ENCODE assay signal across 9 cellular contexts in the genomic region with DNA sequence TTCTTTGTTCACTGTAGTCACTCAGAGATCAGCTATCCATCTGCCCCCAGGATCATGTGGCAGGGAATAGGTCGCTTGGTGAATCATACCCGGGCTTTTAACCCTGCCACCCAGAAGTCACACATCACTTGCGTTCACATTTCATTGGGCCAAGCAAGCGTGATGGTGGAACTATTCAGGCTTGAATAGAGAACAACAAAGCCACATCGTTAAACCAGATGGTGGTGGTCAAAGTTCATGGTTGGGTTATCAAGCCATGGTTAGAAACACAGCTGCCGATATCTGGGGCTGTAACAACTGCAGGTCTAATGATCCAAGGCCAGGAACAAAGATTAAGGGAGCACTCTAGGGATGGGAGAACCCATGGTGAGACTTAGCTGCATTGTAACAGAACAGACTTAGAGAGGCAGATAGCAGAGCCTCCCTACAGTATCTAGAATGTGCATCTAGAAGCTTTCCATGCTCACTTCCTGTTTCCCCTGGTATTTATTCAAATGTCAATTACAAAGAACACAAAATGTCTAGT. TPM values are rescaled to one million over a fixed set of nuclear protein-coding genes. Genes with fewer than 3 reads are reported as not detected.
A peak's percentile ranks its signal among the peaks of the same experiment; 100 is the strongest.
DNase-seq lines count a peak whose midpoint lies in the region; ATAC-seq and TF ChIP-seq lines count a peak whose summit lies in the region.
"Had no signal": no experiment of that assay in that cellular context is flagged by ENCODE, and none has a peak within 500 bp of the region (broad histone marks: within the 10 kb centered on the region; RNA-seq: fewer than 3 reads in every experiment).

No MANE protein-coding gene starts in this region.

- H3K4me1 ChIP-seq in sigmoid colon (no peaks in the 10 kb centered on the region), tibial nerve (no peaks in the 10 kb centered on the region), HAP-1 (no peaks in the 10 kb centered on the region)

- 59 to 60% methylated on average over 6 of the region's 6 CpGs for WGBS in sigmoid colon, 2 donors
- 86 to 87% methylated on average over 6 of the region's 6 CpGs for WGBS in tibial nerve, 2 donors

- DNase-seq in GF-D8 (lab: John Stamatoyannopoulos, UW) (peak; percentile 35), sigmoid colon (no peak), tibial nerve (ENCODE audit: low spot score in 2 of 2) (no peak), HAP-1 (ENCODE audit: low spot score in 2 of 2) (no peak), cerebellum (ENCODE audit: low spot score) (no peak)
- DNase-seq in activated T-helper 1 cell treated with anti-CD3 and anti-CD28 coated beads, Interleukin-12 subunit alpha, Interleukin-12 subunit beta, Interleukin-2, Interleukin-4 antibody, amounts not matched to agents 30 ng/mL and 10 ng/mL and 1 ng/mL, durations not matched to agents 14 hours and 24 hours and 36 hours (ENCODE audit: low spot score): no peak

- TF ChIP-seq CTCF in sigmoid colon (IDR thresholded peaks at IDR 0.05) (no peak), tibial nerve (IDR thresholded peaks at IDR 0.05) (no peak)

- in situ Hi-C loops in HAP-1 (cut with MboI; ENCODE audit: low sequenced_read_pairs): no loop called here

- TF ChIP-seq POLR2A in sigmoid colon (IDR thresholded peaks at IDR 0.05) (no peak), tibial nerve (IDR thresholded peaks at IDR 0.05) (no peak)

- H3K4me3 ChIP-seq in sigmoid colon: no peak overlapping the region
- H3K4me3 ChIP-seq in tibial nerve: no peak overlapping the region
- H3K4me3 ChIP-seq in HAP-1: no peak overlapping the region

- H3K9me3 Mint-ChIP-seq in activated T-helper 1 cell treated with anti-CD3 and anti-CD28 coated beads, Interleukin-12 subunit alpha, Interleukin-12 subunit beta, Interleukin-2, Interleukin-4 antibody, amounts not matched to agents 30 ng/mL and 10 ng/mL and 1 ng/mL, durations not matched to agents 14 hours and 24 hours and 36 hours: peaks cover 31% of the 10 kb centered on the region

- no peak for TF ChIP-seq EP300 in sigmoid colon (IDR thresholded peaks at IDR 0.05)
- no peak for TF ChIP-seq EP300 in tibial nerve (IDR thresholded peaks at IDR 0.05)

- ATAC-seq in GM19463 (IDR thresholded peaks at IDR 0.05; ENCODE audit: unreplicated experiment): peak; percentile 70
- peak; percentile 80 for ATAC-seq in HG03442 (IDR thresholded peaks at IDR 0.05; ENCODE audit: unreplicated experiment)

- intact Hi-C loops in activated T-helper 1 cell treated with anti-CD3 and anti-CD28 coated beads, Interleukin-12 subunit alpha, Interleukin-12 subunit beta, Interleukin-2, Interleukin-4 antibody, amounts not matched to agents 30 ng/mL and 10 ng/mL and 1 ng/mL, durations not matched to agents 14 hours and 24 hours and 36 hours (cut with micrococcal nuclease): no loop called here
- intact Hi-C loops in sigmoid colon (cut with DNase I): no loop called here

- no peak overlapping the region for H3K4me3 Mint-ChIP-seq in activated T-helper 1 cell treated with anti-CD3 and anti-CD28 coated beads, Interleukin-12 subunit alpha, Interleukin-12 subunit beta, Interleukin-2, Interleukin-4 antibody, amounts not matched to agents 30 ng/mL and 10 ng/mL and 1 ng/mL, durations not matched to agents 14 hours and 24 hours and 36 hours

- H3K27me3 ChIP-seq in sigmoid colon: no peaks in the 10 kb centered on the region
- H3K27me3 ChIP-seq in tibial nerve: no peaks in the 10 kb centered on the region
- H3K27me3 ChIP-seq in HAP-1 (ENCODE audit: low read depth): no peaks in the 10 kb centered on the region

- peak overlapping the region; percentile 61 for H3K27ac Mint-ChIP-seq in activated T-helper 1 cell treated with anti-CD3 and anti-CD28 coated beads, Interleukin-12 subunit alpha, Interleukin-12 subunit beta, Interleukin-2, Interleukin-4 antibody, amounts not matched to agents 30 ng/mL and 10 ng/mL and 1 ng/mL, durations not matched to agents 14 hours and 24 hours and 36 hours

- H3K9me3 ChIP-seq in sigmoid colon: no peaks in the 10 kb centered on the region
- H3K9me3 ChIP-seq in tibial nerve: no peaks in the 10 kb centered on the region
- H3K9me3 ChIP-seq in HAP-1: no peaks in the 10 kb centered on the region

- no peaks in the 10 kb centered on the region for H3K36me3 ChIP-seq in sigmoid colon
- H3K36me3 ChIP-seq in tibial nerve: no peaks in the 10 kb centered on the region
- H3K36me3 ChIP-seq in HAP-1 (replicated peaks): no peaks in the 10 kb centered on the region

- peaks cover 64% of the 10 kb centered on the region for H3K4me1 Mint-ChIP-seq in activated T-helper 1 cell treated with anti-CD3 and anti-CD28 coated beads, Interleukin-12 subunit alpha, Interleukin-12 subunit beta, Interleukin-2, Interleukin-4 antibody, amounts not matched to agents 30 ng/mL and 10 ng/mL and 1 ng/mL, durations not matched to agents 14 hours and 24 hours and 36 hours (ENCODE audit: low read depth)

- no peak overlapping the region for H3K27ac ChIP-seq in sigmoid colon
- peak overlapping the region in 1 of 4 donors; percentile 46 for H3K27ac ChIP-seq in tibial nerve

- H3K36me3 Mint-ChIP-seq in activated T-helper 1 cell treated with anti-CD3 and anti-CD28 coated beads, Interleukin-12 subunit alpha, Interleukin-12 subunit beta, Interleukin-2, Interleukin-4 antibody, amounts not matched to agents 30 ng/mL and 10 ng/mL and 1 ng/mL, durations not matched to agents 14 hours and 24 hours and 36 hours (ENCODE audit: low read depth): peaks cover 25% of the 10 kb centered on the region

- no peaks in the 10 kb centered on the region for H3K27me3 Mint-ChIP-seq in activated T-helper 1 cell treated with anti-CD3 and anti-CD28 coated beads, Interleukin-12 subunit alpha, Interleukin-12 subunit beta, Interleukin-2, Interleukin-4 antibody, amounts not matched to agents 30 ng/mL and 10 ng/mL and 1 ng/mL, durations not matched to agents 14 hours and 24 hours and 36 hours (ENCODE audit: insufficient read depth)

RNA-seq across cellular contexts. Expression of gene PTPRC, which starts 40.0 kb away (rescaled TPM):
- total RNA-seq in activated T-helper 1 cell treated with anti-CD3 and anti-CD28 coated beads, Interleukin-12 subunit alpha, Interleukin-12 subunit beta, Interleukin-2, Interleukin-4 antibody, amounts not matched to agents 30 ng/mL and 10 ng/mL and 1 ng/mL, durations not matched to agents 14 hours and 24 hours and 36 hours: 512 and 516 TPM in 2 replicates
- 10 to 100 TPM; 11.6 to 18.6 (median 12.2) TPM for total RNA-seq in sigmoid colon
- polyA plus RNA-seq in sigmoid colon: 10 to 100 TPM in 2 of 3 donors, 1 to 10 TPM in 1; 4.8 to 78.6 (median 16.4) TPM
- total RNA-seq in tibial nerve: 10 to 100 TPM; 10.3 to 16.5 (median 13.6) TPM
- total RNA-seq in cerebellum: 4.4 TPM
- total RNA-seq: pulmonary artery endothelial cell had no signal

RNA-seq across cellular contexts. Expression of gene ATP6V1G3, which starts 58.4 kb away (rescaled TPM):
- not detected in 2 replicates for total RNA-seq in activated T-helper 1 cell treated with anti-CD3 and anti-CD28 coated beads, Interleukin-12 subunit alpha, Interleukin-12 subunit beta, Interleukin-2, Interleukin-4 antibody, amounts not matched to agents 30 ng/mL and 10 ng/mL and 1 ng/mL, durations not matched to agents 14 hours and 24 hours and 36 hours
- not detected for total RNA-seq in sigmoid colon
- not detected for polyA plus RNA-seq in sigmoid colon
- total RNA-seq in tibial nerve: not detected
- not detected for total RNA-seq in cerebellum
- total RNA-seq: pulmonary artery endothelial cell had no signal

Comparison
In these comparisons a context has a peak if more than half of its experiments do, and no peak if none do; other contexts are left out.
1. RNA of gene PTPRC, which starts 40.0 kb away (total RNA-seq): 512 to 516 TPM in activated T-helper 1 cell treated with anti-CD3 and anti-CD28 coated beads, Interleukin-12 subunit alpha, Interleukin-12 subunit beta, Interleukin-2, Interleukin-4 antibody, amounts not matched to agents 30 ng/mL and 10 ng/mL and 1 ng/mL, durations not matched to agents 14 hours and 24 hours and 36 hours; 10.3 to 16.5 TPM in tibial nerve, 11.6 to 18.6 TPM in sigmoid colon and 4.4 TPM in cerebellum (single experiment); every median in the first group is over 10 times any median in the second.